ENCODE assay signal across 1 cellular context in genomic region chr2:121707344-121707919, GRCh38.
TF ChIP-seq lines count a peak whose summit lies in the region.

No MANE protein-coding gene starts in this region.

TF ChIP-seq in K562, 482 proteins besides CTCF, POLR2A, EP300 and RAD21:
- no peak for TF ChIP-seq FOXP1 (CRISPR knock-in tag; IDR thresholded peaks at IDR 0.05)
- no peak for TF ChIP-seq SP1 (CRISPR knock-in tag; IDR thresholded peaks at IDR 0.05)
- no peak for TF ChIP-seq TCFL5 (CRISPR knock-in tag; conservative IDR thresholded peaks at IDR 0.05)
- TF ChIP-seq ZNF586 (CRISPR knock-in tag; conservative IDR thresholded peaks at IDR 0.05), result no peak
- TF ChIP-seq ZNF766 (CRISPR knock-in tag; conservative IDR thresholded peaks at IDR 0.05), result no peak
- no peak for TF ChIP-seq GABPB1 (CRISPR knock-in tag; IDR thresholded peaks at IDR 0.05)
- no peak for TF ChIP-seq FOS (IDR thresholded peaks at IDR 0.05; ENCODE audit: extremely low read depth, insufficient read length)
- no peak for TF ChIP-seq PHF20 (IDR thresholded peaks at IDR 0.05; ENCODE audit: partially characterized antibody)
- TF ChIP-seq RBBP5 (IDR thresholded peaks at IDR 0.05; ENCODE audit: borderline replicate concordance, insufficient read depth, low read length, poor library complexity, severe bottlenecking), result no peak
- no peak for TF ChIP-seq ZNF668 (CRISPR knock-in tag; IDR thresholded peaks at IDR 0.05)
- no peak for TF ChIP-seq FOXK1 (CRISPR knock-in tag; IDR thresholded peaks at IDR 0.05; ENCODE audit: borderline replicate concordance)
- TF ChIP-seq SAFB (IDR thresholded peaks at IDR 0.05; ENCODE audit: borderline replicate concordance, low read depth, low read length), result no peak
- TF ChIP-seq CHCHD3 (CRISPR knock-in tag; IDR thresholded peaks at IDR 0.05), result no peak
- TF ChIP-seq CUX1 (CRISPR knock-in tag; IDR thresholded peaks at IDR 0.05), result no peak
- no peak for TF ChIP-seq ZNF3 (CRISPR knock-in tag; IDR thresholded peaks at IDR 0.05)
- no peak for TF ChIP-seq ZNF197 (CRISPR knock-in tag; IDR thresholded peaks at IDR 0.05; ENCODE audit: low read depth)
- no peak for TF ChIP-seq NR1H2 (CRISPR knock-in tag; IDR thresholded peaks at IDR 0.05)
